In genomic region chr2:169107645-169108044, GRCh38 we compare ENCODE assay signal across 10 cellular contexts. TPM values are rescaled to one million over a fixed set of nuclear protein-coding genes. Genes with fewer than 3 reads are reported as not detected.
A peak's percentile ranks its signal among the peaks of the same experiment; 100 is the strongest.
DNase-seq lines count a peak whose midpoint lies in the region; ATAC-seq and TF ChIP-seq lines count a peak whose summit lies in the region.
"Had no signal": no experiment of that assay in that cellular context is flagged by ENCODE, and none has a peak within 500 bp of the region (broad histone marks: within the 10 kb centered on the region; RNA-seq: fewer than 3 reads in every experiment).

No MANE protein-coding gene starts in this region.

- H3K36me3 Mint-ChIP-seq in naive B cell: no peaks in the 10 kb centered on the region

- no peaks in the 10 kb centered on the region for H3K9me3 ChIP-seq in MM.1S (replicated peaks; ENCODE audit: insufficient read depth, low read length)
- H3K9me3 ChIP-seq: SK-N-SH had no signal

- peak overlapping the region; percentile 43; the same call in 1 of the 2 replicates for H3K27ac ChIP-seq in MM.1S (ENCODE audit: low read length)

- H3K9ac ChIP-seq in MM.1S (ENCODE audit: low read length): no peak overlapping the region
- H3K9ac ChIP-seq: SK-N-SH had no signal

- ATAC-seq in HG02571 (IDR thresholded peaks at IDR 0.05; ENCODE audit: unreplicated experiment): peak; percentile 65
- ATAC-seq in naive B cell (ENCODE audit: low read depth in 2 of 2): peak in 1 of 2 donors; percentile 82
- ATAC-seq: left lobe of liver had no signal

- no peaks in the 10 kb centered on the region for H3K9me3 Mint-ChIP-seq in naive B cell

- peak overlapping the region in 1 of 8 donors; percentile 71 for H3K4me3 Mint-ChIP-seq in naive B cell

- H3K27me3 Mint-ChIP-seq in naive B cell: peaks cover 0 to 19% (median 17%) of the 10 kb centered on the region in 3 donors

- H3K27ac Mint-ChIP-seq in naive B cell: no peak overlapping the region

- H3K4me1 Mint-ChIP-seq in naive B cell: peaks cover 5 to 31% (median 27%) of the 10 kb centered on the region in 3 donors

- H3K79me2 ChIP-seq in MM.1S (ENCODE audit: low read length): no peaks in the 10 kb centered on the region

- H3K4me2 ChIP-seq in MM.1S (ENCODE audit: low read depth, low read length): peak overlapping the region; percentile 54; the same call in 1 of the 2 replicates
- H3K4me2 ChIP-seq: SK-N-SH had no signal

- peaks cover 17% of the 10 kb centered on the region for H3F3A ChIP-seq in MM.1S (ENCODE audit: insufficient read depth, low read length)

- peak overlapping the region; percentile 47 for H2AFZ ChIP-seq in MM.1S (ENCODE audit: low read length)

- DNase-seq in activated CD4-positive, alpha-beta T cell treated with anti-CD3 and anti-CD28 coated beads for 4 hours: peak; percentile 4 to 12
- no peak for DNase-seq in activated CD4-positive, alpha-beta T cell treated with anti-CD3 and anti-CD28 coated beads for 1 hour
- peak; percentile 95 for DNase-seq in MM.1S
- DNase-seq in naive B cell: peak; percentile 29
- no peak for DNase-seq in NCI-H2196 (lab: John Stamatoyannopoulos, UW; ENCODE audit: unreplicated experiment)
- DNase-seq in NCI-H146 treated with DMSO at 0.1 percent for 48 hours (lab: John Stamatoyannopoulos, UW; ENCODE audit: unreplicated experiment): no peak
- DNase-seq in germinal center (ENCODE audit: low spot score): no peak
- DNase-seq: SK-N-SH had no signal

- TF ChIP-seq CTCF in MM.1S (IDR thresholded peaks at IDR 0.05; ENCODE audit: low read length): no peak

- no peaks in the 10 kb centered on the region for H3K9me2 ChIP-seq in MM.1S (replicated peaks; ENCODE audit: insufficient read depth, low read length)
- H3K9me2 ChIP-seq: SK-N-SH had no signal

- no peaks in the 10 kb centered on the region for H3K27me3 ChIP-seq in MM.1S (replicated peaks; ENCODE audit: insufficient read depth, low read length)

- no peak overlapping the region for H3K4me3 ChIP-seq in MM.1S (ENCODE audit: low read length)

- peaks cover 33% of the 10 kb centered on the region for H3K4me1 ChIP-seq in MM.1S (ENCODE audit: low read length)

- no peaks in the 10 kb centered on the region for H3K36me3 ChIP-seq in MM.1S (replicated peaks; ENCODE audit: insufficient read depth, low read length)

- no peaks in the 10 kb centered on the region for H4K20me1 ChIP-seq in MM.1S (ENCODE audit: insufficient read depth, low read length)

RNA-seq across cellular contexts. Expression of gene DHRS9, which starts 38.3 kb away (rescaled TPM):
- 1 to 10 TPM in 2 of 6 donors, not detected in 4; 1.3 to 2.0 TPM for polyA plus RNA-seq in naive B cell (ENCODE audit: low read depth in 6 of 6)
- polyA plus RNA-seq: SK-N-SH had no signal

Comparison
In these comparisons a context has a peak if more than half of its experiments do, and no peak if none do; other contexts are left out.
1. DNase-seq: peak in activated CD4-positive, alpha-beta T cell treated with anti-CD3 and anti-CD28 coated beads for 4 hours (2 of 2), MM.1S (single experiment) and naive B cell (single experiment); none in activated CD4-positive, alpha-beta T cell treated with anti-CD3 and anti-CD28 coated beads for 1 hour (single experiment), NCI-H2196 (single experiment), NCI-H146 treated with DMSO at 0.1 percent for 48 hours (single experiment) and germinal center (single experiment).